Comparison of ENCODE assay signal across 18 cellular contexts in the genomic region with DNA sequence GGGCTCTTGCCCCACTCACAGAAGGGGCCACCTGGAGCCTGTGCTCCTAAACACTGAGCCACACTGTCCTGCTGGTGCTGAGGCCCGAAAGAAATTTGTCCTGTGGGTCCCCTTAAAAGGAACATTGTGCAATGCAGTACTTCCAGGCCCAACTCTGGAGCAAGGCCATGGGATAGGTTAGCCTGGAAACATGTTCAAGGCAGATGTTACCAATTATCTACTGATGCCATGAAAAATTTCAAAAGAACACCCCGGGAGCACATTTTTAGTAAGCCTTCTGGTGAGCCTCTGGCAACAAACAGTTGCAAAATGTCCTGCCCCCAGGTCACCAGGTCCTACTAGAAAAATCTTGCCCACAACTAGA. TPM values are rescaled to one million over a fixed set of nuclear protein-coding genes. Genes with fewer than 3 reads are reported as not detected.
DNase-seq lines count a peak whose midpoint lies in the region; ATAC-seq, FAIRE-seq and TF ChIP-seq lines count a peak whose summit lies in the region.
"Had no signal": no experiment of that assay in that cellular context is flagged by ENCODE, and none has a peak within 500 bp of the region (broad histone marks: within the 10 kb centered on the region; RNA-seq: fewer than 3 reads in every experiment).

No MANE protein-coding gene starts in this region.

- H3K27ac ChIP-seq in mammary epithelial cell (ENCODE audit: insufficient read depth, low read depth, low read length) = no peak overlapping the region
- peak overlapping the region; percentile 43 for H3K27ac ChIP-seq in lower lobe of right lung
- H3K27ac ChIP-seq in vagina = peak overlapping the region; percentile 71
- no peak overlapping the region for H3K27ac ChIP-seq in upper lobe of right lung
- H3K27ac ChIP-seq: 22Rv1 had no signal

- dilution Hi-C loops in mammary epithelial cell (cut with HindIII; ENCODE audit: low sequenced_read_pairs) = loop anchor here (5.0 kb wide), 1 partner anchor 81 kb away; no protein-coding TSS in a partner anchor

- no peak overlapping the region for H3K4me3 Mint-ChIP-seq in MCF 10A (ENCODE audit: unreplicated experiment)
- H3K4me3 Mint-ChIP-seq in stimulated activated naive CD8-positive, alpha-beta T cell treated with anti-CD3 and anti-CD28 coated beads, Interleukin-15, amount 100 ng/mL, for 72 hours = no peak overlapping the region
- H3K4me3 Mint-ChIP-seq: dendritic cell treated with granulocyte-macrophage colony-stimulating factor and Interleukin-4, amounts not matched to agents 40 ng/mL and 50 ng/mL, for 4 days; stimulated activated effector memory CD8-positive, alpha-beta T cell treated with anti-CD3 and anti-CD28 coated beads, Interleukin-12 subunit alpha, Interleukin-12 subunit beta, amount 100 ng/mL, for 72 hours; T-helper 17 cell had no signal

- DNase-seq in MCF 10A (ENCODE audit: unreplicated experiment) (peak; percentile 41), mammary epithelial cell (no peak), lower lobe of right lung (no peak), vagina (ENCODE audit: extremely low spot score in 2 of 2) (peak in 1 of 2 donors; percentile 96), upper lobe of right lung (no peak)
- DNase-seq in stimulated activated naive CD8-positive, alpha-beta T cell treated with anti-CD3 and anti-CD28 coated beads, Interleukin-15, amount 100 ng/mL, for 72 hours = no peak
- DNase-seq: activated gamma-delta T cell, anterior cingulate cortex, mesendoderm, NCI-H774, RPMI8226, T-helper 17 cell had no signal

- H3K9me3 ChIP-seq in mammary epithelial cell (replicated peaks; ENCODE audit: insufficient read depth, low read length) = no peaks in the 10 kb centered on the region
- no peaks in the 10 kb centered on the region for H3K9me3 ChIP-seq in lower lobe of right lung
- H3K9me3 ChIP-seq in vagina = no peaks in the 10 kb centered on the region
- no peaks in the 10 kb centered on the region for H3K9me3 ChIP-seq in upper lobe of right lung

- H3K4me3 ChIP-seq in mammary epithelial cell (replicated peaks in 1 of 3; ENCODE audit: insufficient read depth in 1 of 3, low read depth in 2 of 3, low read length in 3 of 3) (no peak overlapping the region), lower lobe of right lung (no peak overlapping the region), vagina (no peak overlapping the region), upper lobe of right lung (no peak overlapping the region)

- H3K27me3 ChIP-seq in mammary epithelial cell (ENCODE audit: insufficient read depth, low read length) = no peaks in the 10 kb centered on the region
- H3K27me3 ChIP-seq in lower lobe of right lung (ENCODE audit: low read depth) = no peaks in the 10 kb centered on the region
- no peaks in the 10 kb centered on the region for H3K27me3 ChIP-seq in vagina
- no peaks in the 10 kb centered on the region for H3K27me3 ChIP-seq in upper lobe of right lung

- peak; percentile 46 for FAIRE-seq in endometrium (lab: Jason Lieb, UNC)
- FAIRE-seq: G401.6 had no signal

- H3K27ac Mint-ChIP-seq in MCF 10A (ENCODE audit: low read depth, unreplicated experiment) = no peak overlapping the region
- H3K27ac Mint-ChIP-seq in stimulated activated naive CD8-positive, alpha-beta T cell treated with anti-CD3 and anti-CD28 coated beads, Interleukin-15, amount 100 ng/mL, for 72 hours = no peak overlapping the region
- H3K27ac Mint-ChIP-seq: dendritic cell treated with granulocyte-macrophage colony-stimulating factor and Interleukin-4, amounts not matched to agents 40 ng/mL and 50 ng/mL, for 4 days; stimulated activated effector memory CD8-positive, alpha-beta T cell treated with anti-CD3 and anti-CD28 coated beads, Interleukin-12 subunit alpha, Interleukin-12 subunit beta, amount 100 ng/mL, for 72 hours; T-helper 17 cell had no signal

- POLR2A ChIA-PET in MCF 10A (lab: Yijun Ruan, JAX) = interaction anchor here (0.7 to 1.1 kb wide), 3 partner anchors 12 to 19 kb away, joined by 3 to 6 read pairs (median 4); partner anchors contain the start of gene PTMA

- no peak overlapping the region for H3K4me2 ChIP-seq in mammary epithelial cell (ENCODE audit: insufficient read depth, low read depth, low read length)

- 76% methylated on average over 2 of the region's 2 CpGs for WGBS in mammary epithelial cell (ENCODE audit: low coverage, missing lambda C conversion rate)

- no peaks in the 10 kb centered on the region for H4K20me1 ChIP-seq in mammary epithelial cell (ENCODE audit: insufficient read depth, low read length)

- H3K79me2 ChIP-seq in mammary epithelial cell (ENCODE audit: insufficient read depth, low read length) = no peaks in the 10 kb centered on the region

- H3K27me3 Mint-ChIP-seq in MCF 10A (ENCODE audit: insufficient read depth, unreplicated experiment) = no peaks in the 10 kb centered on the region
- H3K27me3 Mint-ChIP-seq in stimulated activated naive CD8-positive, alpha-beta T cell treated with anti-CD3 and anti-CD28 coated beads, Interleukin-15, amount 100 ng/mL, for 72 hours = no peaks in the 10 kb centered on the region
- H3K27me3 Mint-ChIP-seq: T-helper 17 cell had no signal

- in situ Hi-C loops in mammary epithelial cell (cut with MboI; ENCODE audit: low sequenced_read_pairs in 2 of 2) = no loop called here

- H3K36me3 Mint-ChIP-seq in MCF 10A (ENCODE audit: insufficient read depth, unreplicated experiment) = peaks cover 6% of the 10 kb centered on the region
- H3K36me3 Mint-ChIP-seq: stimulated activated effector memory CD8-positive, alpha-beta T cell treated with anti-CD3 and anti-CD28 coated beads, Interleukin-12 subunit alpha, Interleukin-12 subunit beta, amount 100 ng/mL, for 72 hours had no signal

- no peak overlapping the region for H3K9ac ChIP-seq in mammary epithelial cell (ENCODE audit: insufficient read depth, low read length)

- peak in 1 of 2 donors; percentile 34 for ATAC-seq in lower lobe of right lung
- ATAC-seq in HG03520 (IDR thresholded peaks at IDR 0.05; ENCODE audit: unreplicated experiment) = no peak
- ATAC-seq in upper lobe of right lung = no peak
- no peak for ATAC-seq in stimulated activated naive CD8-positive, alpha-beta T cell treated with anti-CD3 and anti-CD28 coated beads, Interleukin-15, amount 100 ng/mL, for 72 hours
- ATAC-seq: stimulated activated effector memory CD8-positive, alpha-beta T cell treated with anti-CD3 and anti-CD28 coated beads, Interleukin-12 subunit alpha, Interleukin-12 subunit beta, amount 100 ng/mL, for 72 hours; T-helper 17 cell had no signal

- no peak overlapping the region for H2AFZ ChIP-seq in mammary epithelial cell (ENCODE audit: low read depth, low read length)

- TF ChIP-seq POLR2A in vagina (IDR thresholded peaks at IDR 0.05) = no peak

- H3K36me3 ChIP-seq in mammary epithelial cell (ENCODE audit: insufficient read depth, low read length) (no peaks in the 10 kb centered on the region), lower lobe of right lung (no peaks in the 10 kb centered on the region), vagina (no peaks in the 10 kb centered on the region), upper lobe of right lung (no peaks in the 10 kb centered on the region)

- CTCF ChIA-PET in MCF 10A (lab: Yijun Ruan, JAX) = interaction anchor here (1.1 to 2.9 kb wide), 5 partner anchors 11 to 22 kb away, joined by 4 to 18 read pairs (median 12); no protein-coding TSS in a partner anchor
- CTCF ChIA-PET in mammary epithelial cell (lab: Charles Lee; ENCODE audit: low non-redundant PET) = no interaction called here

- H3K9me3 Mint-ChIP-seq in MCF 10A (ENCODE audit: unreplicated experiment) = no peaks in the 10 kb centered on the region
- H3K9me3 Mint-ChIP-seq in stimulated activated naive CD8-positive, alpha-beta T cell treated with anti-CD3 and anti-CD28 coated beads, Interleukin-15, amount 100 ng/mL, for 72 hours = no peaks in the 10 kb centered on the region
- H3K9me3 Mint-ChIP-seq: dendritic cell treated with granulocyte-macrophage colony-stimulating factor and Interleukin-4, amounts not matched to agents 40 ng/mL and 50 ng/mL, for 4 days; stimulated activated effector memory CD8-positive, alpha-beta T cell treated with anti-CD3 and anti-CD28 coated beads, Interleukin-12 subunit alpha, Interleukin-12 subunit beta, amount 100 ng/mL, for 72 hours had no signal

- BruUV-seq in MCF 10A (replicated peaks; lab: Mats Ljungman, UMichigan) (no TSS peak), mammary epithelial cell (replicated peaks; lab: Mats Ljungman, UMichigan) (no TSS peak)

- no peaks in the 10 kb centered on the region for H3K4me1 Mint-ChIP-seq in MCF 10A (ENCODE audit: insufficient read depth, unreplicated experiment)
- no peaks in the 10 kb centered on the region for H3K4me1 Mint-ChIP-seq in stimulated activated naive CD8-positive, alpha-beta T cell treated with anti-CD3 and anti-CD28 coated beads, Interleukin-15, amount 100 ng/mL, for 72 hours
- H3K4me1 Mint-ChIP-seq: stimulated activated effector memory CD8-positive, alpha-beta T cell treated with anti-CD3 and anti-CD28 coated beads, Interleukin-12 subunit alpha, Interleukin-12 subunit beta, amount 100 ng/mL, for 72 hours had no signal

- intact Hi-C loops in MCF 10A (cut with micrococcal nuclease) = no loop called here
- intact Hi-C loops in mammary epithelial cell (cut with micrococcal nuclease) = no loop called here
- intact Hi-C loops in lower lobe of right lung (cut with DNase I) = no loop called here
- intact Hi-C loops in vagina (cut with DNase I) = no loop called here
- intact Hi-C loops in upper lobe of right lung (cut with DNase I) = no loop called here

- TF ChIP-seq CTCF in MCF 10A (IDR thresholded peaks at IDR 0.05; ENCODE audit: unreplicated experiment) = no peak
- TF ChIP-seq CTCF in mammary epithelial cell (conservative IDR thresholded peaks at IDR 0.05 in 1 of 2, IDR thresholded peaks at IDR 0.05 in 1 of 2; ENCODE audit: extremely low read depth in 1 of 2, insufficient read depth in 1 of 2, low read depth in 1 of 2, low read length in 2 of 2) = no peak
- TF ChIP-seq CTCF in lower lobe of right lung (IDR thresholded peaks at IDR 0.05) = no peak
- TF ChIP-seq CTCF in vagina (IDR thresholded peaks at IDR 0.05) = no peak
- TF ChIP-seq CTCF in upper lobe of right lung (IDR thresholded peaks at IDR 0.05) = no peak

- H3K4me1 ChIP-seq in mammary epithelial cell (ENCODE audit: insufficient read depth, low read length) (peaks cover under 1% of the 10 kb centered on the region), lower lobe of right lung (no peaks in the 10 kb centered on the region), vagina (peaks cover 18% of the 10 kb centered on the region), upper lobe of right lung (no peaks in the 10 kb centered on the region)

RNA-seq across cellular contexts. Expression of gene PTMA, which starts 12.3 kb away (rescaled TPM):
- 501 and 713 TPM in 2 replicates for total RNA-seq in MCF 10A (2022)
- 100 to 1,000 TPM; 300 to 544 TPM for total RNA-seq in mammary epithelial cell
- 651 TPM for polyA plus RNA-seq in mammary epithelial cell
- 178 TPM for polyA minus RNA-seq in mammary epithelial cell
- 729 TPM for total RNA-seq in lower lobe of right lung
- 536 TPM for total RNA-seq in vagina
- 744 TPM for total RNA-seq in upper lobe of right lung

Comparison
In these comparisons a context has a peak if more than half of its experiments do, and no peak if none do; other contexts are left out.
1. H3K27ac ChIP-seq: peak in lower lobe of right lung (single experiment) and vagina (single experiment); none in mammary epithelial cell (single experiment) and upper lobe of right lung (single experiment).